In genomic region chr17:27920569-27920968, GRCh38 we compare ENCODE assay signal across 2 cellular contexts.
TF ChIP-seq lines count a peak whose summit lies in the region.

No MANE protein-coding gene starts in this region.

TF ChIP-seq in SK-N-SH, 30 proteins besides CTCF, POLR2A, EP300 and RAD21 (continued from another document):
- TF ChIP-seq SIN3A (IDR thresholded peaks at IDR 0.05; ENCODE audit: borderline replicate concordance, low read depth, low read length) = no peak
- no peak for TF ChIP-seq USF1 (IDR thresholded peaks at IDR 0.05; ENCODE audit: borderline replicate concordance, low read depth)
- TF ChIP-seq EZH2phosphoT487 (IDR thresholded peaks at IDR 0.05; ENCODE audit: borderline replicate concordance, low read depth) = no peak
- TF ChIP-seq TAF1 (IDR thresholded peaks at IDR 0.05; ENCODE audit: borderline replicate concordance, low read depth, low read length) = no peak
- TF ChIP-seq JUND (IDR thresholded peaks at IDR 0.05) = no peak
- no peak for TF ChIP-seq ELF1 (IDR thresholded peaks at IDR 0.05)
- TF ChIP-seq RFX5 (IDR thresholded peaks at IDR 0.05; ENCODE audit: low read length) = no peak
- TF ChIP-seq, protein P1, sequence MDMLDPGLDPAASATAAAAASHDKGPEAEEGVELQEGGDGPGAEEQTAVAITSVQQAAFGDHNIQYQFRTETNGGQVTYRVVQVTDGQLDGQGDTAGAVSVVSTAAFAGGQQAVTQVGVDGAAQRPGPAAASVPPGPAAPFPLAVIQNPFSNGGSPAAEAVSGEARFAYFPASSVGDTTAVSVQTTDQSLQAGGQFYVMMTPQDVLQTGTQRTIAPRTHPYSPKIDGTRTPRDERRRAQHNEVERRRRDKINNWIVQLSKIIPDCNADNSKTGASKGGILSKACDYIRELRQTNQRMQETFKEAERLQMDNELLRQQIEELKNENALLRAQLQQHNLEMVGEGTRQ (IDR thresholded peaks at IDR 0.05; ENCODE audit: borderline replicate concordance, low read depth, low read length) = no peak

TF ChIP-seq in SK-N-SH treated with all-trans-retinoic acid at 6 μM for 48 hours, 23 proteins besides CTCF, POLR2A, EP300 and RAD21 (continued from another document):
- TF ChIP-seq, protein P2, sequence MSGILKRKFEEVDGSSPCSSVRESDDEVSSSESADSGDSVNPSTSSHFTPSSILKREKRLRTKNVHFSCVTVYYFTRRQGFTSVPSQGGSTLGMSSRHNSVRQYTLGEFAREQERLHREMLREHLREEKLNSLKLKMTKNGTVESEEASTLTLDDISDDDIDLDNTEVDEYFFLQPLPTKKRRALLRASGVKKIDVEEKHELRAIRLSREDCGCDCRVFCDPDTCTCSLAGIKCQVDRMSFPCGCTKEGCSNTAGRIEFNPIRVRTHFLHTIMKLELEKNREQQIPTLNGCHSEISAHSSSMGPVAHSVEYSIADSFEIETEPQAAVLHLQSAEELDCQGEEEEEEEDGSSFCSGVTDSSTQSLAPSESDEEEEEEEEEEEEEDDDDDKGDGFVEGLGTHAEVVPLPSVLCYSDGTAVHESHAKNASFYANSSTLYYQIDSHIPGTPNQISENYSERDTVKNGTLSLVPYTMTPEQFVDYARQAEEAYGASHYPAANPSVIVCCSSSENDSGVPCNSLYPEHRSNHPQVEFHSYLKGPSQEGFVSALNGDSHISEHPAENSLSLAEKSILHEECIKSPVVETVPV (CRISPR knock-in tag; IDR thresholded peaks at IDR 0.05) = no peak
- TF ChIP-seq TCF4 (CRISPR knock-in tag; IDR thresholded peaks at IDR 0.05; ENCODE audit: borderline replicate concordance) (no peak), OSR1 (CRISPR knock-in tag; IDR thresholded peaks at IDR 0.05) (no peak), ZC3H10 (CRISPR knock-in tag; IDR thresholded peaks at IDR 0.05) (no peak), ESRRG (CRISPR knock-in tag; IDR thresholded peaks at IDR 0.05) (no peak), ZFP3 (CRISPR knock-in tag; IDR thresholded peaks at IDR 0.05) (no peak)
TF ChIP-seq in SK-N-SH treated with all-trans-retinoic acid at 6 μM for 48 hours: peak in this region for 0.
